ENCODE assay signal across 1 cellular context in genomic region chr2:55888941-55889340, GRCh38.
TF ChIP-seq lines count a peak whose summit lies in the region.

No MANE protein-coding gene starts in this region.

TF ChIP-seq in H1, 55 proteins besides CTCF, POLR2A, EP300 and RAD21 (continued from another document):
- TF ChIP-seq RXRA (IDR thresholded peaks at IDR 0.05; ENCODE audit: insufficient read depth, low read depth, low read length) (no peak), HDAC6 (IDR thresholded peaks at IDR 0.05; ENCODE audit: low read depth, low read length) (no peak), CHD7 (IDR thresholded peaks at IDR 0.05; ENCODE audit: insufficient replicate concordance, low read length) (no peak), BCL11A (IDR thresholded peaks at IDR 0.05; ENCODE audit: low read depth in 2 of 2, low read length in 2 of 2) (no peak), CTBP2 (IDR thresholded peaks at IDR 0.05; ENCODE audit: borderline replicate concordance, insufficient read depth, insufficient read length, low read length) (no peak)
